6 cellular contexts compared by ENCODE assay signal in the genomic region with DNA sequence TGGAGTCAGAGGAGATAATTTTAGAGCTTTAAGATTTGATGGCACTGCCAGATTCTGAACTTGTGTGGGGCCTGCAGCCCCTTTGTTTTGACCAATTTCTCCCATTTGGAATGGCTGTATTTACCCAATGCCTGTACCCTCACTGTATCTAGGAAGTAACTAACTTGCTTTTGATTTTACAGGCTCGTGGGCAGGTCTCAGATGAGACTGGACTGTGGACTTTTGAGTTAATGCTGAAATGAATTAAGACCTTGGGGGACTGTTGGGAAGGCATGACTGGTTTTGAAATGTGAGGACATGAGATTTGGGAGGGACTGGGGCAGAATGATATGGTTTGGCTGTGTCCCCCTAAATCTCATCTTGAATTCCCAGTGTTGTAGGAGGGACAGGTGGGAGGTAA. TPM values are rescaled to one million over a fixed set of nuclear protein-coding genes. Genes with fewer than 3 reads are reported as not detected.
DNase-seq lines count a peak whose midpoint lies in the region; ATAC-seq, FAIRE-seq and TF ChIP-seq lines count a peak whose summit lies in the region.
"Not testable (repeated sequence)": the region's sequence is repeated elsewhere in the genome, so short reads cannot be mapped to it uniquely, and the experiment has no call there.

No MANE protein-coding gene starts in this region.

- WGBS in liver = 30% methylated on average over 1 of the region's 1 CpG
- WGBS in small intestine, 3 donors = 17 to 73% (median 61%) methylated on average over 1 of the region's 1 CpG

- not testable (repeated sequence) for H3K4me1 ChIP-seq in CD8-positive, alpha-beta T cell (ENCODE audit: insufficient read depth, low read length); small intestine (ENCODE audit: control insufficient read depth in 2 of 2, insufficient read depth in 1 of 2, low read depth in 1 of 2, low read length in 1 of 2)
- H3K4me1 ChIP-seq in liver (ENCODE audit: control insufficient read depth in 4 of 4, insufficient read depth in 4 of 4, low read length in 3 of 4) = peaks cover 11 to 61% (median 41%) of the 10 kb centered on the region in 4 donors

- H3K27me3 ChIP-seq in CD8-positive, alpha-beta T cell (ENCODE audit: insufficient read depth, low read length); liver (ENCODE audit: control insufficient read depth in 4 of 4, insufficient read depth in 4 of 4, low read length in 3 of 4); small intestine (ENCODE audit: control insufficient read depth in 2 of 2, insufficient read depth in 2 of 2, low read length in 2 of 2): not testable (repeated sequence)

- POLR2A ChIA-PET in CD8-positive, alpha-beta T cell (lab: Charles Lee); naive thymus-derived CD8-positive, alpha-beta T cell (lab: Charles Lee): not testable (repeated sequence)

- H3K9ac ChIP-seq in liver (ENCODE audit: low read depth in 1 of 2, low read length in 2 of 2) = not testable (repeated sequence)

- H3K9me3 Mint-ChIP-seq in CD8-positive, alpha-beta T cell; activated T-cell treated with anti-CD3 and anti-CD28 coated beads, Interleukin-2, amount 50 U/mL, for 24 hours; naive thymus-derived CD8-positive, alpha-beta T cell: not testable (repeated sequence)

- not testable (repeated sequence) for H3K36me3 ChIP-seq in CD8-positive, alpha-beta T cell (ENCODE audit: insufficient read depth, low read length); liver (ENCODE audit: control insufficient read depth in 4 of 4, insufficient read depth in 3 of 4, low read depth in 1 of 4, low read length in 3 of 4); small intestine (ENCODE audit: control insufficient read depth in 2 of 2, insufficient read depth in 2 of 2, low read length in 2 of 2)

- CTCF ChIA-PET in CD8-positive, alpha-beta T cell (lab: Charles Lee) = not testable (repeated sequence)

- H3K4me1 Mint-ChIP-seq in CD8-positive, alpha-beta T cell (ENCODE audit: low read depth) = peaks cover 52% of the 10 kb centered on the region
- peaks cover 59% of the 10 kb centered on the region for H3K4me1 Mint-ChIP-seq in activated T-cell treated with anti-CD3 and anti-CD28 coated beads, Interleukin-2, amount 50 U/mL, for 24 hours (ENCODE audit: low read depth)
- H3K4me1 Mint-ChIP-seq in naive thymus-derived CD8-positive, alpha-beta T cell = peaks cover 38 to 56% (median 49%) of the 10 kb centered on the region in 4 donors

- not testable (repeated sequence) for H3K27ac ChIP-seq in CD8-positive, alpha-beta T cell (ENCODE audit: low read depth, low read length); liver (ENCODE audit: low read depth in 1 of 2, low read length in 2 of 2)
- peak overlapping the region in 1 of 2 donors; percentile 12 for H3K27ac ChIP-seq in small intestine (ENCODE audit: low read depth in 1 of 2, low read length in 1 of 2)

- not testable (repeated sequence) for DNase-seq in CD8-positive, alpha-beta T cell; activated T-cell treated with anti-CD3 and anti-CD28 coated beads, Interleukin-2, amount 50 U/mL, for 24 hours; left colon; naive thymus-derived CD8-positive, alpha-beta T cell
- DNase-seq in small intestine = peak; percentile 41

- TF ChIP-seq CTCF in CD8-positive, alpha-beta T cell (IDR thresholded peaks at IDR 0.05); liver (IDR thresholded peaks at IDR 0.05; ENCODE audit: low read depth, low read length, missing input control): not testable (repeated sequence)

- H3K27me3 Mint-ChIP-seq in CD8-positive, alpha-beta T cell (ENCODE audit: low read depth); activated T-cell treated with anti-CD3 and anti-CD28 coated beads, Interleukin-2, amount 50 U/mL, for 24 hours; naive thymus-derived CD8-positive, alpha-beta T cell: not testable (repeated sequence)

- TF ChIP-seq RAD21 in liver (IDR thresholded peaks at IDR 0.05) = not testable (repeated sequence)

- peak overlapping the region; percentile 49 for H3K27ac Mint-ChIP-seq in CD8-positive, alpha-beta T cell
- peak overlapping the region; percentile 5 for H3K27ac Mint-ChIP-seq in activated T-cell treated with anti-CD3 and anti-CD28 coated beads, Interleukin-2, amount 50 U/mL, for 24 hours
- H3K27ac Mint-ChIP-seq in naive thymus-derived CD8-positive, alpha-beta T cell = peak overlapping the region in 7 of 10 donors; percentile 0 to 85 (median 35)

- H3K4me3 Mint-ChIP-seq in CD8-positive, alpha-beta T cell; activated T-cell treated with anti-CD3 and anti-CD28 coated beads, Interleukin-2, amount 50 U/mL, for 24 hours; naive thymus-derived CD8-positive, alpha-beta T cell: not testable (repeated sequence)

- FAIRE-seq in small intestine (lab: Jason Lieb, UNC) = not testable (repeated sequence)

- H3K4me3 ChIP-seq in CD8-positive, alpha-beta T cell (ENCODE audit: low read depth, low read length); liver (ENCODE audit: low read depth in 1 of 3, low read length in 3 of 3); small intestine (ENCODE audit: low read depth in 1 of 2, low read length in 2 of 2): not testable (repeated sequence)

- intact Hi-C loops in CD8-positive, alpha-beta T cell (cut with DNase I, micrococcal nuclease); left colon (cut with DNase I, micrococcal nuclease): not testable (repeated sequence)

- not testable (repeated sequence) for ATAC-seq in CD8-positive, alpha-beta T cell; naive thymus-derived CD8-positive, alpha-beta T cell
- peak; percentile 44 for ATAC-seq in left colon

- not testable (repeated sequence) for H3K9me3 ChIP-seq in CD8-positive, alpha-beta T cell (ENCODE audit: low read length); liver (ENCODE audit: control insufficient read depth in 4 of 4, low read length in 3 of 4); small intestine (ENCODE audit: control insufficient read depth, low read depth)

- peaks cover 22% of the 10 kb centered on the region for H3K36me3 Mint-ChIP-seq in CD8-positive, alpha-beta T cell
- peaks cover 51% of the 10 kb centered on the region for H3K36me3 Mint-ChIP-seq in activated T-cell treated with anti-CD3 and anti-CD28 coated beads, Interleukin-2, amount 50 U/mL, for 24 hours (ENCODE audit: low read depth)
- H3K36me3 Mint-ChIP-seq in naive thymus-derived CD8-positive, alpha-beta T cell = peaks cover 10 to 19% (median 13%) of the 10 kb centered on the region in 3 donors

TF ChIP-seq in liver, 16 proteins besides CTCF, POLR2A, EP300 and RAD21:
- TF ChIP-seq RXRA (IDR thresholded peaks at IDR 0.05) (peak in 1 of 2 donors; percentile 38), SP1 (IDR thresholded peaks at IDR 0.05) (peak; percentile 51), HNF4G (IDR thresholded peaks at IDR 0.05) (peak; percentile 62), HNF4A (conservative IDR thresholded peaks at IDR 0.05) (peak; percentile 78 to 83)

RNA-seq across cellular contexts. Expression of a gene that starts 11.9 kb away (rescaled TPM):
- 10 to 100 TPM; 17.9 to 18.1 TPM for total RNA-seq in CD8-positive, alpha-beta T cell
- total RNA-seq in left colon = 100 to 1,000 TPM; 111 to 117 TPM
- 100 to 1,000 TPM in 1 of 2 donors, 10 to 100 TPM in 1; 71.6 to 133 TPM for total RNA-seq in liver
- polyA plus RNA-seq in liver = 10 to 100 TPM; 49.2 to 53.4 TPM
- 10 to 100 TPM; 27.6 to 32.9 TPM for total RNA-seq in naive thymus-derived CD8-positive, alpha-beta T cell
- 10 to 100 TPM; 27.3 to 31.6 (median 27.7) TPM for polyA plus RNA-seq in naive thymus-derived CD8-positive, alpha-beta T cell
- polyA plus RNA-seq in small intestine = 10 to 100 TPM; 31.3 to 58.6 (median 35.7) TPM
